Comparison of ENCODE assay signal across 17 cellular contexts in the genomic region with DNA sequence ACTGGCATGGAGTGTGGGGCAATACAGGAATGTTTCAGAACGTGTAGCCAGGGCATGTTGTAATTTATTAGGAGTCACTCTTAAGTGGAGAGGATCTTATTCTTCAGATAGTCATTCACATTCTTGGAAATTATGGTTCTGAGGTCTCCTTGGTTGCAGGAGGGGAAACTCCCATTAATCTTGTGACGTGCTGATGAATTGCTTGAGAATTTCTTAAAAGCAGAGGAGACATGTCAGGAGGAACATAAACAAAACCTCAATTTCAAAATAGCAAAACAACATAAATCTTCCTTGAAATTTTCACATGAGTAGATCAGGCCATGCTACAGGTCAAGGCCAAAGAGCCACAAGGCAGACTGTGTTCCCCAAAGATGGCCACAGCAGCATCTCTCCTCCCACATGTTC. TPM values are rescaled to one million over a fixed set of nuclear protein-coding genes. Genes with fewer than 3 reads are reported as not detected.
DNase-seq lines count a peak whose midpoint lies in the region; ATAC-seq and TF ChIP-seq lines count a peak whose summit lies in the region.
"Had no signal": no experiment of that assay in that cellular context is flagged by ENCODE, and none has a peak within 500 bp of the region (broad histone marks: within the 10 kb centered on the region; RNA-seq: fewer than 3 reads in every experiment).

No MANE protein-coding gene starts in this region.

- H3K4me1 ChIP-seq in mesenchymal stem cell (ENCODE audit: control insufficient read depth, insufficient read depth, low read depth, low read length) (peaks cover 12% of the 10 kb centered on the region), neural progenitor cell (peaks cover 40% of the 10 kb centered on the region)

- H4K8ac ChIP-seq in mesenchymal stem cell (ENCODE audit: low read length), result no peak overlapping the region

- no peak overlapping the region for H2AK5ac ChIP-seq in mesenchymal stem cell (ENCODE audit: low read length, severe bottlenecking)

- no peak overlapping the region for H3K4ac ChIP-seq in mesenchymal stem cell (ENCODE audit: low read depth in 1 of 2, low read length in 2 of 2)

- no peaks in the 10 kb centered on the region for H3K36me3 ChIP-seq in mesenchymal stem cell (ENCODE audit: control insufficient read depth in 1 of 2, insufficient read depth in 2 of 2, low read depth in 1 of 2, low read length in 2 of 2)
- no peaks in the 10 kb centered on the region for H3K36me3 ChIP-seq in neural progenitor cell
- H3K36me3 ChIP-seq: left ventricle myocardium inferior, stomach had no signal

- no peak overlapping the region for H3K23ac ChIP-seq in mesenchymal stem cell (ENCODE audit: low read length in 2 of 2)

- H3K9ac ChIP-seq in mesenchymal stem cell (ENCODE audit: low read length) (no peak overlapping the region), neural progenitor cell (no peak overlapping the region)

- H3K4me2 ChIP-seq in mesenchymal stem cell (ENCODE audit: low read length, poor library complexity, severe bottlenecking) (no peak overlapping the region), neural progenitor cell (no peak overlapping the region)

- no peak overlapping the region for H2BK5ac ChIP-seq in mesenchymal stem cell (ENCODE audit: low read depth, low read length, poor library complexity, severe bottlenecking)

- no peak overlapping the region for H3K18ac ChIP-seq in mesenchymal stem cell (ENCODE audit: low read depth in 1 of 2, low read length in 2 of 2)

- peak overlapping the region in 1 of 2 experiments; percentile 1 for H2BK12ac ChIP-seq in mesenchymal stem cell (ENCODE audit: low read length in 2 of 2)

- TF ChIP-seq CTCF in epithelial cell of proximal tubule (conservative IDR thresholded peaks at IDR 0.05; ENCODE audit: low read depth, low read length) (no peak), neural progenitor cell (IDR thresholded peaks at IDR 0.05) (no peak)

- H3K27ac ChIP-seq in mesenchymal stem cell (ENCODE audit: low read length, poor library complexity, severe bottlenecking) (no peak overlapping the region), neural progenitor cell (no peak overlapping the region)
- H3K27ac ChIP-seq: left ventricle myocardium inferior, stomach had no signal

- H3K27me3 Mint-ChIP-seq in neural progenitor cell (ENCODE audit: insufficient read depth, low read depth), result peaks cover 2% of the 10 kb centered on the region

- H3F3A ChIP-seq in neural progenitor cell (ENCODE audit: low read depth), result peaks cover 35% of the 10 kb centered on the region

- DNase-seq in CD1c-positive myeloid dendritic cell (ENCODE audit: extremely low spot score), result peak; percentile 2
- peak; percentile 94 for DNase-seq in M059J (ENCODE audit: low read depth)
- peak; percentile 27 for DNase-seq in epithelial cell of proximal tubule (ENCODE audit: low read depth)
- DNase-seq in mesenchymal stem cell, result peak; percentile 87
- DNase-seq in neural progenitor cell (ENCODE audit: low spot score), result no peak
- DNase-seq in NCI-H2196 (lab: John Stamatoyannopoulos, UW; ENCODE audit: unreplicated experiment), result no peak
- DNase-seq in stimulated activated effector memory CD8-positive, alpha-beta T cell treated with anti-CD3 and anti-CD28 coated beads, Interleukin-12 subunit alpha, Interleukin-12 subunit beta, amount 100 ng/mL, for 72 hours (ENCODE audit: low spot score in 2 of 2), result no peak
- DNase-seq in SKM-1 treated with dmso at 0.1 percent for 144 hours (lab: John Stamatoyannopoulos, UW; ENCODE audit: unreplicated experiment), result no peak
- DNase-seq: amygdala; hypothalamus; left ventricle myocardium inferior; NCI-H1930; NCI-H526 treated with DMSO at 0.1 percent for 48 hours; posterior cingulate gyrus; stimulated activated CD4-positive, alpha-beta T cell treated with anti-CD3 and anti-CD28 coated beads, Interleukin-15, amount 100 ng/mL, for 24 hours; stomach had no signal

- H3K14ac ChIP-seq in mesenchymal stem cell (ENCODE audit: low read length in 2 of 2), result no peak overlapping the region

- no peak overlapping the region for H2BK120ac ChIP-seq in mesenchymal stem cell (ENCODE audit: low read depth, low read length)

- peaks cover 3% of the 10 kb centered on the region for H3K36me3 Mint-ChIP-seq in neural progenitor cell
- H3K36me3 Mint-ChIP-seq in stimulated activated effector memory CD8-positive, alpha-beta T cell treated with anti-CD3 and anti-CD28 coated beads, Interleukin-12 subunit alpha, Interleukin-12 subunit beta, amount 100 ng/mL, for 72 hours, result no peaks in the 10 kb centered on the region

- H2BK15ac ChIP-seq in mesenchymal stem cell (ENCODE audit: low read depth, poor library complexity, severe bottlenecking), result no peak overlapping the region

- ATAC-seq in stimulated activated effector memory CD8-positive, alpha-beta T cell treated with anti-CD3 and anti-CD28 coated beads, Interleukin-12 subunit alpha, Interleukin-12 subunit beta, amount 100 ng/mL, for 72 hours, result no peak
- ATAC-seq: activated T-helper 17 cell treated with anti-CD3 and anti-CD28 coated beads, Interleukin-2, amount 50 U/mL, for 72 hours had no signal

- H3K9me3 Mint-ChIP-seq in neural progenitor cell, result peaks cover 13% of the 10 kb centered on the region
- H3K9me3 Mint-ChIP-seq in stimulated activated effector memory CD8-positive, alpha-beta T cell treated with anti-CD3 and anti-CD28 coated beads, Interleukin-12 subunit alpha, Interleukin-12 subunit beta, amount 100 ng/mL, for 72 hours, result no peaks in the 10 kb centered on the region
- H3K9me3 Mint-ChIP-seq: activated T-helper 17 cell treated with anti-CD3 and anti-CD28 coated beads, Interleukin-2, amount 50 U/mL, for 72 hours had no signal

- H3K79me2 ChIP-seq in neural progenitor cell (ENCODE audit: low read depth), result no peaks in the 10 kb centered on the region

- H3K4me3 ChIP-seq in epithelial cell of proximal tubule (ENCODE audit: low read depth, low read length), result no peak overlapping the region
- H3K4me3 ChIP-seq in mesenchymal stem cell (ENCODE audit: insufficient read depth in 1 of 2, low read depth in 1 of 2, low read length in 2 of 2), result no peak overlapping the region
- no peak overlapping the region for H3K4me3 ChIP-seq in neural progenitor cell
- H3K4me3 ChIP-seq: left ventricle myocardium inferior, stomach had no signal

- H4K91ac ChIP-seq in mesenchymal stem cell (ENCODE audit: low read length), result no peak overlapping the region

- no peak overlapping the region for H3K27ac Mint-ChIP-seq in neural progenitor cell
- H3K27ac Mint-ChIP-seq in stimulated activated effector memory CD8-positive, alpha-beta T cell treated with anti-CD3 and anti-CD28 coated beads, Interleukin-12 subunit alpha, Interleukin-12 subunit beta, amount 100 ng/mL, for 72 hours, result no peak overlapping the region
- H3K27ac Mint-ChIP-seq: activated T-helper 17 cell treated with anti-CD3 and anti-CD28 coated beads, Interleukin-2, amount 50 U/mL, for 72 hours had no signal

- no peaks in the 10 kb centered on the region for H3K79me1 ChIP-seq in mesenchymal stem cell (replicated peaks; ENCODE audit: low read length, poor library complexity, severe bottlenecking)

- peaks cover 30% of the 10 kb centered on the region for H3K4me1 Mint-ChIP-seq in neural progenitor cell
- H3K4me1 Mint-ChIP-seq in stimulated activated effector memory CD8-positive, alpha-beta T cell treated with anti-CD3 and anti-CD28 coated beads, Interleukin-12 subunit alpha, Interleukin-12 subunit beta, amount 100 ng/mL, for 72 hours, result no peaks in the 10 kb centered on the region
- H3K4me1 Mint-ChIP-seq: activated T-helper 17 cell treated with anti-CD3 and anti-CD28 coated beads, Interleukin-2, amount 50 U/mL, for 72 hours had no signal

- no peak overlapping the region for H3K4me3 Mint-ChIP-seq in neural progenitor cell
- no peak overlapping the region for H3K4me3 Mint-ChIP-seq in stimulated activated effector memory CD8-positive, alpha-beta T cell treated with anti-CD3 and anti-CD28 coated beads, Interleukin-12 subunit alpha, Interleukin-12 subunit beta, amount 100 ng/mL, for 72 hours
- H3K4me3 Mint-ChIP-seq: activated T-helper 17 cell treated with anti-CD3 and anti-CD28 coated beads, Interleukin-2, amount 50 U/mL, for 72 hours had no signal

- H4K20me1 ChIP-seq in neural progenitor cell (ENCODE audit: low read depth), result peaks cover 5% of the 10 kb centered on the region

- peaks cover 5% of the 10 kb centered on the region for H3K9me3 ChIP-seq in mesenchymal stem cell (ENCODE audit: control insufficient read depth, low read length)
- no peaks in the 10 kb centered on the region for H3K9me3 ChIP-seq in neural progenitor cell (ENCODE audit: low read depth)
- H3K9me3 ChIP-seq: stomach had no signal

- no peaks in the 10 kb centered on the region for H3K27me3 ChIP-seq in mesenchymal stem cell (ENCODE audit: control insufficient read depth in 1 of 2, insufficient read depth in 1 of 2, low read length in 2 of 2)
- peaks cover 64% of the 10 kb centered on the region for H3K27me3 ChIP-seq in neural progenitor cell
- H3K27me3 ChIP-seq: stomach had no signal

- 0% methylated on average over 2 of the region's 2 CpGs for whole genome bisulfite sequencing in mesenchymal stem cell

- no peak overlapping the region for H2AFZ ChIP-seq in mesenchymal stem cell (ENCODE audit: low read depth, low read length)
- no peak overlapping the region for H2AFZ ChIP-seq in neural progenitor cell (replicated peaks)

RNA-seq across cellular contexts. Expression of a gene that starts 50.4 kb away (rescaled TPM):
- total RNA-seq in M059J (2014; rRNA removed; shearing (Covaris generic)), result 283 and 361 TPM in 2 replicates
- 41.2 and 74.2 TPM in 2 replicates for total RNA-seq in epithelial cell of proximal tubule
- 90.3 TPM for polyA plus RNA-seq in mesenchymal stem cell (2013, experiment 1 of 2)
- 87.3 TPM for polyA plus RNA-seq in mesenchymal stem cell (2013, experiment 2 of 2)
- total RNA-seq in neural progenitor cell (ENCODE audit: low replicate concordance), result 3.8 and 8.5 TPM in 2 replicates

Comparison
In these comparisons a context has a peak if more than half of its experiments do, and no peak if none do; other contexts are left out.
1. DNase-seq: peak in CD1c-positive myeloid dendritic cell (single experiment), M059J (single experiment), epithelial cell of proximal tubule (single experiment) and mesenchymal stem cell (single experiment); none in neural progenitor cell (single experiment), NCI-H2196 (single experiment), stimulated activated effector memory CD8-positive, alpha-beta T cell treated with anti-CD3 and anti-CD28 coated beads, Interleukin-12 subunit alpha, Interleukin-12 subunit beta, amount 100 ng/mL, for 72 hours (0 of 2) and SKM-1 treated with dmso at 0.1 percent for 144 hours (single experiment).